15 cellular contexts compared by ENCODE assay signal in genomic region chr3:197088370-197088769, GRCh38. TPM values are rescaled to one million over a fixed set of nuclear protein-coding genes. Genes with fewer than 3 reads are reported as not detected.
DNase-seq lines count a peak whose midpoint lies in the region; ATAC-seq, FAIRE-seq and TF ChIP-seq lines count a peak whose summit lies in the region.
"Had no signal": no experiment of that assay in that cellular context is flagged by ENCODE, and none has a peak within 500 bp of the region (broad histone marks: within the 10 kb centered on the region; RNA-seq: fewer than 3 reads in every experiment).

No MANE protein-coding gene starts in this region.

- H3K9ac ChIP-seq in K562 (ENCODE audit: insufficient read depth in 1 of 2, low read depth in 2 of 2, low read length in 2 of 2) = no peak overlapping the region
- no peak overlapping the region for H3K9ac ChIP-seq in PC-3 (ENCODE audit: low read length)

- no peak overlapping the region for H3K27ac ChIP-seq in K562 (ENCODE audit: extremely low read depth, low read depth, low read length)
- H3K27ac ChIP-seq in neutrophil = peak overlapping the region; percentile 30
- no peak overlapping the region for H3K27ac ChIP-seq in PC-3 (ENCODE audit: low read length)
- H3K27ac ChIP-seq in CD4-positive, alpha-beta T cell (ENCODE audit: low read depth, low read length) = no peak overlapping the region
- H3K27ac ChIP-seq: body of pancreas had no signal

- CTCF ChIA-PET in K562 (lab: Yijun Ruan, JAX; ENCODE audit: low intra/inter-chr PET ratio) = no interaction called here
- CTCF ChIA-PET in PC-3 (lab: Charles Lee) = no interaction called here
- CTCF ChIA-PET in CD4-positive, alpha-beta T cell (lab: Charles Lee) = no interaction called here

- H3F3A ChIP-seq in PC-3 (ENCODE audit: low read length, unreplicated experiment) = no peaks in the 10 kb centered on the region

- BruUV-seq in K562 (replicated peaks; lab: Mats Ljungman, UMichigan) = no TSS peak
- no TSS peak for BruUV-seq in PC-3 (replicated peaks; lab: Mats Ljungman, UMichigan)

- H3K4me3 ChIP-seq in NB4 (ENCODE audit: low read depth, low read length) (no peak overlapping the region), K562 (no peak overlapping the region), neutrophil (ENCODE audit: low read depth in 1 of 2, low read length in 1 of 2) (no peak overlapping the region), PC-3 (ENCODE audit: low read length) (no peak overlapping the region)
- H3K4me3 ChIP-seq: body of pancreas had no signal

- H3K27ac Mint-ChIP-seq in CD4-positive, alpha-beta T cell = no peak overlapping the region
- H3K27ac Mint-ChIP-seq: activated CD8-positive, alpha-beta memory T cell treated with anti-CD3 and anti-CD28 coated beads, Interleukin-2, amount 10 ng/mL, durations not matched to agents 7 days and 5 days had no signal

- POLR2A ChIA-PET in K562 (lab: Yijun Ruan, JAX) = interaction anchor here (0.8 to 1.3 kb wide), 2 partner anchors 13 to 85 kb away, joined by 3 read pairs; no protein-coding TSS in a partner anchor
- POLR2A ChIA-PET in PC-3 (lab: Charles Lee; ENCODE audit: unreplicated experiment) = no interaction called here
- POLR2A ChIA-PET in CD4-positive, alpha-beta T cell (lab: Charles Lee) = no interaction called here

- H3K9me1 ChIP-seq in K562 (ENCODE audit: control insufficient read depth, insufficient read depth, low read length) = no peaks in the 10 kb centered on the region

- H3K9me3 ChIP-seq in K562 (replicated peaks; ENCODE audit: control insufficient read depth, insufficient read depth, low read depth, low read length) (no peaks in the 10 kb centered on the region), neutrophil (no peaks in the 10 kb centered on the region), PC-3 (ENCODE audit: low read length) (no peaks in the 10 kb centered on the region)
- no peaks in the 10 kb centered on the region for H3K9me3 ChIP-seq in CD4-positive, alpha-beta T cell (ENCODE audit: control insufficient read depth, low read length)
- H3K9me3 ChIP-seq: body of pancreas had no signal

- H3K9me3 Mint-ChIP-seq in CD4-positive, alpha-beta T cell = no peaks in the 10 kb centered on the region
- H3K9me3 Mint-ChIP-seq: stimulated activated naive CD8-positive, alpha-beta T cell treated with anti-CD3 and anti-CD28 coated beads, Interleukin-15, amount 100 ng/mL, for 72 hours had no signal

- no peak for FAIRE-seq in K562 (lab: Jason Lieb, UNC)

- ATAC-seq in K562 (no peak), PC-3 (no peak)
- ATAC-seq in CD4-positive, alpha-beta T cell (ENCODE audit: poor library complexity) = no peak
- ATAC-seq: activated CD8-positive, alpha-beta memory T cell treated with anti-CD3 and anti-CD28 coated beads, Interleukin-2, amount 10 ng/mL, durations not matched to agents 7 days and 5 days; body of pancreas; stimulated activated naive CD8-positive, alpha-beta T cell treated with anti-CD3 and anti-CD28 coated beads, Interleukin-15, amount 100 ng/mL, for 72 hours had no signal

- no peaks in the 10 kb centered on the region for H3K4me1 Mint-ChIP-seq in CD4-positive, alpha-beta T cell (ENCODE audit: low read depth)

- intact Hi-C loops in K562 (cut with micrococcal nuclease) (no loop called here), PC-3 (cut with micrococcal nuclease) (no loop called here)
- intact Hi-C loops in CD4-positive, alpha-beta T cell (cut with DNase I, micrococcal nuclease) = no loop called here

- DNase-seq in GF-D8 (lab: John Stamatoyannopoulos, UW) = peak; percentile 46
- peak; percentile 5 for DNase-seq in NB4 (ENCODE audit: low read depth)
- DNase-seq in K562 (ENCODE audit: extremely low read depth in 1 of 4, low spot score in 3 of 4) = no peak
- DNase-seq in PC-3 = no peak
- DNase-seq in CD4-positive, alpha-beta T cell = no peak
- DNase-seq in SHP77 treated with DMSO at 0.1 percent for 48 hours (lab: John Stamatoyannopoulos, UW) = no peak
- DNase-seq in DMS79 (lab: John Stamatoyannopoulos, UW) = no peak
- DNase-seq: activated CD8-positive, alpha-beta memory T cell treated with anti-CD3 and anti-CD28 coated beads, Interleukin-2, amount 10 ng/mL, durations not matched to agents 7 days and 5 days; activated naive CD4-positive, alpha-beta T cell; body of pancreas; DMS 273 treated with DMSO at 0.1 percent for 48 hours; NCI-H2081 treated with DMSO at 0.1 percent for 48 hours; NCI-H82; stimulated activated naive CD8-positive, alpha-beta T cell treated with anti-CD3 and anti-CD28 coated beads, Interleukin-15, amount 100 ng/mL, for 72 hours had no signal

- TF ChIP-seq EP300 in K562 (IDR thresholded peaks at IDR 0.05; ENCODE audit: low read length) = no peak

- H3K27me3 Mint-ChIP-seq in CD4-positive, alpha-beta T cell = no peaks in the 10 kb centered on the region
- H3K27me3 Mint-ChIP-seq: activated CD8-positive, alpha-beta memory T cell treated with anti-CD3 and anti-CD28 coated beads, Interleukin-2, amount 10 ng/mL, durations not matched to agents 7 days and 5 days; stimulated activated naive CD8-positive, alpha-beta T cell treated with anti-CD3 and anti-CD28 coated beads, Interleukin-15, amount 100 ng/mL, for 72 hours had no signal

- no peak overlapping the region for H3K4me3 Mint-ChIP-seq in CD4-positive, alpha-beta T cell
- H3K4me3 Mint-ChIP-seq: activated CD8-positive, alpha-beta memory T cell treated with anti-CD3 and anti-CD28 coated beads, Interleukin-2, amount 10 ng/mL, durations not matched to agents 7 days and 5 days; stimulated activated naive CD8-positive, alpha-beta T cell treated with anti-CD3 and anti-CD28 coated beads, Interleukin-15, amount 100 ng/mL, for 72 hours had no signal

- H3K79me2 ChIP-seq in K562 (ENCODE audit: control insufficient read depth, insufficient read depth, low read length) (no peaks in the 10 kb centered on the region), PC-3 (ENCODE audit: low read length) (no peaks in the 10 kb centered on the region)

- no peaks in the 10 kb centered on the region for H3K9me2 ChIP-seq in PC-3 (replicated peaks; ENCODE audit: low read length)

- H3K4me1 ChIP-seq in K562 (replicated peaks in 1 of 2; ENCODE audit: control insufficient read depth in 2 of 2, insufficient read depth in 2 of 2, low read length in 2 of 2) = no peaks in the 10 kb centered on the region; a peak in 1 of 5 replicates
- peaks cover 7 to 10% of the 10 kb centered on the region in 2 experiments for H3K4me1 ChIP-seq in neutrophil (ENCODE audit: control insufficient read depth in 1 of 2, insufficient read depth in 1 of 2, low read depth in 1 of 2, low read length in 1 of 2)
- H3K4me1 ChIP-seq in PC-3 (ENCODE audit: insufficient read depth, low read length) = peaks cover 5% of the 10 kb centered on the region; the same call in 1 of the 2 replicates
- H3K4me1 ChIP-seq: body of pancreas had no signal

- H3K36me3 ChIP-seq in K562 (ENCODE audit: control insufficient read depth, insufficient read depth, low read length) (peaks cover 20% of the 10 kb centered on the region), neutrophil (no peaks in the 10 kb centered on the region), PC-3 (ENCODE audit: low read depth, low read length) (peaks cover 5% of the 10 kb centered on the region; the same call in 1 of the 2 replicates)

- 27% methylated on average over 3 of the region's 3 CpGs for WGBS in K562 (ENCODE audit: insufficient coverage, low coverage, missing lambda C conversion rate)

- H3K4me2 ChIP-seq in K562 (ENCODE audit: insufficient read depth, low read length) = no peak overlapping the region
- H3K4me2 ChIP-seq in PC-3 (ENCODE audit: low read length) = no peak overlapping the region

- H2AFZ ChIP-seq in K562 (ENCODE audit: low read depth, low read length) (no peak overlapping the region), PC-3 (ENCODE audit: low read length) (no peak overlapping the region)

- no peak for TF ChIP-seq POLR2A in NB4 (IDR thresholded peaks at IDR 0.05; ENCODE audit: extremely low read depth, insufficient read length)
- no peak for TF ChIP-seq POLR2A in K562 (conservative IDR thresholded peaks at IDR 0.05)

- no peaks in the 10 kb centered on the region for H3K27me3 ChIP-seq in K562 (ENCODE audit: control insufficient read depth in 2 of 2, insufficient read depth in 2 of 2, low read length in 2 of 2)
- no peaks in the 10 kb centered on the region for H3K27me3 ChIP-seq in neutrophil
- no peaks in the 10 kb centered on the region for H3K27me3 ChIP-seq in PC-3 (ENCODE audit: low read length)
- no peaks in the 10 kb centered on the region for H3K27me3 ChIP-seq in CD4-positive, alpha-beta T cell (ENCODE audit: control insufficient read depth, insufficient read depth, low read length)
- H3K27me3 ChIP-seq: body of pancreas had no signal

- peaks cover 49% of the 10 kb centered on the region for H3K36me3 Mint-ChIP-seq in CD4-positive, alpha-beta T cell (ENCODE audit: low read depth)

- in situ Hi-C loops in K562 (cut with MboI) = no loop called here

- H4K20me1 ChIP-seq in K562 (replicated peaks; ENCODE audit: control insufficient read depth, insufficient read depth, low read length) (no peaks in the 10 kb centered on the region), PC-3 (ENCODE audit: low read length) (no peaks in the 10 kb centered on the region)

- TF ChIP-seq CTCF in NB4 (IDR thresholded peaks at IDR 0.05; ENCODE audit: low read depth, low read length) = no peak
- TF ChIP-seq CTCF in K562 (IDR thresholded peaks at IDR 0.05 in 2 of 3, conservative IDR thresholded peaks at IDR 0.05 in 1 of 3; ENCODE audit: insufficient read depth in 2 of 3, low read depth in 1 of 3, low read length in 3 of 3) = no peak
- TF ChIP-seq CTCF in neutrophil (IDR thresholded peaks at IDR 0.05) = no peak
- TF ChIP-seq CTCF in PC-3 (conservative IDR thresholded peaks at IDR 0.05; ENCODE audit: low read depth, low read length) = no peak
- no peak for TF ChIP-seq CTCF in CD4-positive, alpha-beta T cell (IDR thresholded peaks at IDR 0.05)

- no peak for TF ChIP-seq RAD21 in K562 (CRISPR knock-in tag; conservative IDR thresholded peaks at IDR 0.05 in 1 of 2, IDR thresholded peaks at IDR 0.05 in 1 of 2)

RNA-seq across cellular contexts. Expression of gene MELTF, which starts 58.8 kb away (rescaled TPM):
- 21.6 and 62.0 TPM in 2 replicates for total RNA-seq in K562 (2011; cell fraction: chromatin; rRNA removed; ENCODE audit: low replicate concordance)
- total RNA-seq in K562 (2011; cell fraction: nucleolus; rRNA removed) = 25.8 and 34.5 TPM in 2 replicates
- total RNA-seq in K562 (2011; cell fraction: nucleoplasm; rRNA removed) = 24.9 and 29.2 TPM in 2 replicates
- total RNA-seq in K562 (2014; rRNA removed) = 6.8 and 8.4 TPM in 2 replicates
- 3.0 and 3.3 TPM in 2 replicates for total RNA-seq in K562 (2014; rRNA removed; fragmentation: Illumina TruSeq; extraction: Trizol)
- total RNA-seq in K562 (2015; rRNA removed; fragmentation: Illumina TruSeq; extraction: Trizol) = 3.8 and 4.5 TPM in 2 replicates
- total RNA-seq in K562 (2021) = 10.5 and 11.7 TPM in 2 replicates
- polyA plus RNA-seq in K562 (2011; rRNA removed) = 4.0 and 4.8 TPM in 2 replicates
- polyA plus RNA-seq in K562 (2011; cell fraction: cytosol; rRNA removed) = 3.0 and 7.4 TPM in 2 replicates
- polyA plus RNA-seq in K562 (2011; cell fraction: nucleus; rRNA removed) = 17.2 and 37.9 TPM in 2 replicates
- polyA plus RNA-seq in K562 (2012) = 6.7 and 10.6 TPM in 2 replicates
- 3.7 and 4.9 TPM in 2 replicates for polyA plus RNA-seq in K562 (2014; fragmentation: Illumina TruSeq; extraction: Trizol)
- under 1 TPM; 0.35 to 0.52 TPM for polyA plus RNA-seq in K562 (2014; fragmentation: Nextera tagmentation; extraction: Ambion mirVana)
- 8.1 and 8.6 TPM in 2 replicates for polyA plus RNA-seq in K562 (2014; rRNA removed)
- 2.2 and 4.0 TPM in 2 replicates for polyA minus RNA-seq in K562 (2011; rRNA and poly(A)+ RNA removed)
- 1.9 and 4.6 TPM in 2 replicates for polyA minus RNA-seq in K562 (2011; cell fraction: cytosol; rRNA and poly(A)+ RNA removed)
- 11.0 and 16.4 TPM in 2 replicates for polyA minus RNA-seq in K562 (2011; cell fraction: nucleus; rRNA and poly(A)+ RNA removed)
- 40.6 and 46.8 TPM in 2 replicates for total RNA-seq in PC-3 (2014; rRNA removed)
- 1 to 10 TPM in 1 of 2 experiments, under 1 TPM in 1; 0.89 to 1.2 TPM for total RNA-seq in CD4-positive, alpha-beta T cell

Comparison
In these comparisons a context has a peak if more than half of its experiments do, and no peak if none do; other contexts are left out.
1. DNase-seq: peak in GF-D8 (single experiment) and NB4 (single experiment); none in K562 (0 of 4), PC-3 (single experiment), CD4-positive, alpha-beta T cell (0 of 10), SHP77 treated with DMSO at 0.1 percent for 48 hours (single experiment) and DMS79 (single experiment).